In the genomic region with DNA sequence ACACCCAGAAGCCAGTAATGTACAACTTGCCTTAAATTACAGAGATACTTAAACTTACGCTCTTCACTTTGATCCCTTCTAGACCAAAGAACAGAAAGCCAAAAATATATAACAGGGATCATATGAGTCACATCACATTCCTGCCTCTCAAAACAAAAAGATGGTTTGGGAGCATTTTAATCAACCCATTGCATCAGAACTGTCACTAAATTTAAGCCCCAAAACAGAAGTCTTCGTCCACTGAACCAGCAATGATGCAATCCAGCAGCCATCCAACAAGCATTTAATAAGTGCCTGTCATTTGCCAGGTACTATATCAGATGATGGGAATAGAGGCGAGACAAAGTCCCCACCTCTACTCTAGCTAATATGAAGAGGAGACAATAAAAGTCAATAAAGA, we compare ENCODE assay signal across 1 cellular context.
TF ChIP-seq lines count a peak whose summit lies in the region.

No MANE protein-coding gene starts in this region.

TF ChIP-seq in GM12878, 131 proteins besides CTCF, POLR2A, EP300 and RAD21:
- TF ChIP-seq STAT1 (conservative IDR thresholded peaks at IDR 0.05), result no peak
- TF ChIP-seq RAD51 (IDR thresholded peaks at IDR 0.05), result no peak
- TF ChIP-seq SIN3A (IDR thresholded peaks at IDR 0.05; ENCODE audit: low read depth, low read length), result no peak
- TF ChIP-seq NFYA (IDR thresholded peaks at IDR 0.05; ENCODE audit: borderline replicate concordance, low read depth, low read length), result no peak
- no peak for TF ChIP-seq CBX5 (IDR thresholded peaks at IDR 0.05; ENCODE audit: low read depth)
- TF ChIP-seq CEBPB (IDR thresholded peaks at IDR 0.05; ENCODE audit: borderline replicate concordance in 1 of 2, low read depth in 2 of 2, low read length in 2 of 2), result no peak
- no peak for TF ChIP-seq PAX8 (IDR thresholded peaks at IDR 0.05)
- no peak for TF ChIP-seq SIX5 (IDR thresholded peaks at IDR 0.05; ENCODE audit: low read depth, low read length, severe bottlenecking)
- TF ChIP-seq WRNIP1 (IDR thresholded peaks at IDR 0.05; ENCODE audit: borderline replicate concordance, low read depth, low read length), result no peak
- TF ChIP-seq NR2C1 (IDR thresholded peaks at IDR 0.05), result no peak
- TF ChIP-seq ZNF217 (IDR thresholded peaks at IDR 0.05), result no peak
- TF ChIP-seq CBX3 (IDR thresholded peaks at IDR 0.05; ENCODE audit: borderline replicate concordance, low read depth), result no peak
- no peak for TF ChIP-seq CHD1 (IDR thresholded peaks at IDR 0.05; ENCODE audit: low read depth, low read length)
